ENCODE assay signal across 16 cellular contexts in the genomic region with DNA sequence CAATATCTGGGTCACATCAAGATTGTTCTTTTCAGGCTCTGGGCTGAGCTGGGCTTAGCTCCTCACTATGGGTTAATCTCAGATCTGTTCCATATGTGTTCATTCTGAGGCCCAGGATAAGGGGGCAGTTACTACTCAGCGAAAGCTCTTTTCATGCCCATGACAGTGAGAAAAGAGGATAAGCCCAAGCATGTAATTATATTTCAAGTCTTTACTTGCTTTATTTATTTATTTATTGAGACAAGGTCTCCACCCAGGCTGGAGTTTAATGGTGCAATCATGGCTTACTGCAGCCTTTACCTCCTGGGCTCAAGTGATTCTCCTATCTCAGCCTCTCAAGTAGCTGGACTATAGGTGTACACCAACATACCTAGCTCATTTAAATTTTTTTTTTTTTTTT. TPM values are rescaled to one million over a fixed set of nuclear protein-coding genes. Genes with fewer than 3 reads are reported as not detected.
A peak's percentile ranks its signal among the peaks of the same experiment; 100 is the strongest.
DNase-seq lines count a peak whose midpoint lies in the region; ATAC-seq and TF ChIP-seq lines count a peak whose summit lies in the region.
"Had no signal": no experiment of that assay in that cellular context is flagged by ENCODE, and none has a peak within 500 bp of the region (broad histone marks: within the 10 kb centered on the region; RNA-seq: fewer than 3 reads in every experiment).

No MANE protein-coding gene starts in this region.

- TF ChIP-seq CTCF in WERI-Rb-1 (IDR thresholded peaks at IDR 0.05; ENCODE audit: low read depth, low read length) (no peak), progenitor cell of endocrine pancreas (IDR thresholded peaks at IDR 0.05; ENCODE audit: unreplicated experiment) (no peak), left lung (IDR thresholded peaks at IDR 0.05) (no peak)

- DNase-seq in NCI-H82 (lab: John Stamatoyannopoulos, UW) (peak; percentile 39), NCI-H82 treated with DMSO at 0.1 percent for 48 hours (lab: John Stamatoyannopoulos, UW; ENCODE audit: unreplicated experiment) (no peak), NCI-H2227 (lab: John Stamatoyannopoulos, UW; ENCODE audit: unreplicated experiment) (peak; percentile 56), WERI-Rb-1 (peak; percentile 77), progenitor cell of endocrine pancreas (ENCODE audit: low spot score, unreplicated experiment) (no peak), NCI-H345 (lab: John Stamatoyannopoulos, UW) (no peak), left lung (no peak)
- DNase-seq: C1 segment of cervical spinal cord; Calu3; CD4-positive, alpha-beta T cell; DMS153; DMS79 treated with DMSO at 0.1 percent for 48 hours; EL; H7 had no signal

- H3K9me3 ChIP-seq in WERI-Rb-1 (ENCODE audit: severe bottlenecking) = no peaks in the 10 kb centered on the region
- H3K9me3 ChIP-seq in left lung = peaks cover 0 to 8% of the 10 kb centered on the region in 2 donors

- H3K4me1 Mint-ChIP-seq in progenitor cell of endocrine pancreas (ENCODE audit: low read depth) = no peaks in the 10 kb centered on the region
- H3K4me1 Mint-ChIP-seq: B cell, GM23338 had no signal

- H3K9me3 Mint-ChIP-seq in progenitor cell of endocrine pancreas (ENCODE audit: low read depth) = peaks cover 6% of the 10 kb centered on the region

- intact Hi-C loops in left lung (cut with DNase I) = no loop called here

- peak overlapping the region; percentile 13 for H3K27ac Mint-ChIP-seq in progenitor cell of endocrine pancreas
- H3K27ac Mint-ChIP-seq: B cell; CD4-positive, alpha-beta T cell; GM23338 had no signal

- no peak for ATAC-seq in left lung
- ATAC-seq: GM23338 had no signal

- H3K36me3 ChIP-seq in WERI-Rb-1 (no peaks in the 10 kb centered on the region), left lung (no peaks in the 10 kb centered on the region)

- H3K27ac ChIP-seq in WERI-Rb-1 (peak overlapping the region; percentile 75), left lung (no peak overlapping the region)

- H3K36me3 Mint-ChIP-seq in progenitor cell of endocrine pancreas (ENCODE audit: insufficient read depth) = peaks cover 1% of the 10 kb centered on the region

- no peak overlapping the region for H3K4me3 Mint-ChIP-seq in progenitor cell of endocrine pancreas (ENCODE audit: low read depth)
- H3K4me3 Mint-ChIP-seq: B cell; CD4-positive, alpha-beta T cell; GM23338 had no signal

- H3K27me3 Mint-ChIP-seq in progenitor cell of endocrine pancreas = peaks cover 32% of the 10 kb centered on the region

- no peaks in the 10 kb centered on the region for H3K4me1 ChIP-seq in left lung

- H3K4me3 ChIP-seq in WERI-Rb-1 (ENCODE audit: low read depth, low read length) = no peak overlapping the region
- no peak overlapping the region for H3K4me3 ChIP-seq in left lung
- H3K4me3 ChIP-seq: GM23338 had no signal

- H3K27me3 ChIP-seq in WERI-Rb-1 (ENCODE audit: insufficient read depth, low read depth, severe bottlenecking) (no peaks in the 10 kb centered on the region), left lung (peaks cover 0 to 24% of the 10 kb centered on the region in 2 donors)

RNA-seq across cellular contexts. Expression of a gene that starts 44.7 kb away (rescaled TPM):
- 40.2 and 44.2 TPM in 2 replicates for total RNA-seq in progenitor cell of endocrine pancreas
- 10 to 100 TPM; 34.7 to 45.8 TPM for total RNA-seq in left lung

RNA-seq across cellular contexts. Expression of a gene that starts 54.4 kb away (rescaled TPM):
- 55.1 and 60.8 TPM in 2 replicates for total RNA-seq in progenitor cell of endocrine pancreas
- total RNA-seq in left lung = 10 to 100 TPM; 26.1 to 31.7 TPM

Comparison
In these comparisons a context has a peak if more than half of its experiments do, and no peak if none do; other contexts are left out.
1. DNase-seq: peak in NCI-H82 (single experiment), NCI-H2227 (single experiment) and WERI-Rb-1 (single experiment); none in NCI-H82 treated with DMSO at 0.1 percent for 48 hours (single experiment), progenitor cell of endocrine pancreas (single experiment), NCI-H345 (single experiment) and left lung (0 of 2).